In the genomic region with DNA sequence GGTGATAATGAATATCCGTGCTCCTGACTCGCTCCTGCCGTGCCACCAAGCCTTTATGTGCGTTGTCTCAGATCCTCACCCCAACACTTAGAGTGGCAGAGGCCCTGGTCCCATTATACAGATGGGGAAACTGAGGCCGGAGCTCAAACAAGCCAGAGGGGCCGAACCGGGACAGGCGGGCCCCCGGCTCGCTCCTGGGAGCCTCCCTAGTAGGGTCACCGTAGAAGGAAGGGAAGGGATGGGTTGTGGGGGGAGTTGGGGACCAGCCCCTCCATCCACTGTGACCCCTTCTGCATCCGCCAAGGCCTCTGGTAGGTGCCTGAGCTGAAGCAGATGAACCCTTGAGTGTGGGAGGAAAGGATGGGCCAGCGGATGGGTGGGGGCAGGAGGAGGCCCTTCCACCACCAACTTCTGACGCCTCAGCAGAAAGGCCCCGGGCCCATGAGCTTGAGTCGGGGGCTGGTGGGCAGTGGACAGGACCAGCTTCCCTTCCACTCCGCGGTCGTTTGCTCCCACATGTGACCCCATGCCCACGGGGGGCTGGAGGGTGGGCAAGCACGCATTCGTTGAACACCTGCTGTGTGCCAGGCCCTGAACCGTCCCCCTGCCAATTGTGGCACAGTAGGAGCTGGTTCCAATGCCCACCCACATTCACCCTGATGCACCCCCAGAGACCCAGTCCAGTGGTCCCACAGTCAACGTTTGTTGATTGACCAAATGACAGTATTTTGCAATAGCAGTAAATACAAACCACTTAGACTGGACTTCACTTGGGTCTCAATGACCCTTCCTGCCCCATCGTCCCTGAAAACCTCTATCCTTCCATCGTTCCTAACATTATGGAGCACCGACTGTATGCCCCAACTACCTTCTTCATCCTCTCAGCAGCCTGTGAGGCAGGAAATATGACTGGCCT, we compare ENCODE assay signal across 18 cellular contexts. TPM values are rescaled to one million over a fixed set of nuclear protein-coding genes. Genes with fewer than 3 reads are reported as not detected.
A peak's percentile ranks its signal among the peaks of the same experiment; 100 is the strongest.
DNase-seq lines count a peak whose midpoint lies in the region; ATAC-seq and TF ChIP-seq lines count a peak whose summit lies in the region.
"Had no signal": no experiment of that assay in that cellular context is flagged by ENCODE, and none has a peak within 500 bp of the region (broad histone marks: within the 10 kb centered on the region; RNA-seq: fewer than 3 reads in every experiment).

No MANE protein-coding gene starts in this region.

- H3K9me2 ChIP-seq in GM23338 (ENCODE audit: insufficient read depth), result no peaks in the 10 kb centered on the region

- H3K4me1 Mint-ChIP-seq in GM23338 (no peaks in the 10 kb centered on the region; the same call in 2 of the 3 replicates), glutamatergic neuron (ENCODE audit: low read depth, unreplicated experiment) (peaks cover 15% of the 10 kb centered on the region), neural progenitor cell (peaks cover 7% of the 10 kb centered on the region)

- H3K9me3 Mint-ChIP-seq in GM23338, result no peaks in the 10 kb centered on the region; the same call in 2 of the 3 replicates
- peaks cover 6% of the 10 kb centered on the region for H3K9me3 Mint-ChIP-seq in glutamatergic neuron (ENCODE audit: unreplicated experiment)
- H3K9me3 Mint-ChIP-seq in neural progenitor cell, result no peaks in the 10 kb centered on the region

- peaks cover 49% of the 10 kb centered on the region for H3K27me3 Mint-ChIP-seq in GM23338 (ENCODE audit: insufficient read depth, low read depth, poor library complexity)
- H3K27me3 Mint-ChIP-seq in glutamatergic neuron (ENCODE audit: unreplicated experiment), result peaks cover 10% of the 10 kb centered on the region
- H3K27me3 Mint-ChIP-seq in neural progenitor cell (ENCODE audit: insufficient read depth, low read depth), result peaks cover 35% of the 10 kb centered on the region

- no peak overlapping the region for H3K9ac ChIP-seq in HUES6 (ENCODE audit: low read length)
- H3K9ac ChIP-seq in neural progenitor cell, result no peak overlapping the region

- peak overlapping the region; percentile 80; the same call in 1 of the 2 replicates for H2AFZ ChIP-seq in GM23338
- no peak overlapping the region for H2AFZ ChIP-seq in neural progenitor cell (replicated peaks)

- DNase-seq in GM23338 (ENCODE audit: low spot score) (no peak), glutamatergic neuron (no peak), neural progenitor cell (ENCODE audit: low spot score) (no peak), NCI-H1417 treated with DMSO at 0.1 percent for 48 hours (lab: John Stamatoyannopoulos, UW) (no peak), Ammon's horn (ENCODE audit: low spot score) (no peak)
- DNase-seq: ACHN; AML-193; COR-L47; DMS153; HCEC 1CT; NCI-H1930; NCI-H2171 treated with DMSO at 0.1 percent for 48 hours; NCI-H446 treated with DMSO at 0.1 percent for 48 hours; NK-92 treated with Interleukin-12 subunit alpha and Interleukin-12 subunit beta, amount 100 ng/mL, for 24 hours; RPMI8226; SJCRH30 had no signal

- H3K4me1 ChIP-seq in GM23338 (ENCODE audit: insufficient read depth) (no peaks in the 10 kb centered on the region; the same call in 1 of the 2 replicates), HUES6 (ENCODE audit: control insufficient read depth, insufficient read depth, low read length) (no peaks in the 10 kb centered on the region), neural progenitor cell (no peaks in the 10 kb centered on the region)
- H3K4me1 ChIP-seq: SJCRH30 had no signal

- H3K9me3 ChIP-seq in HUES6 (ENCODE audit: control insufficient read depth, insufficient read depth, low read depth, low read length) (no peaks in the 10 kb centered on the region), neural progenitor cell (ENCODE audit: low read depth) (no peaks in the 10 kb centered on the region)
- H3K9me3 ChIP-seq: SJCRH30 had no signal

- H4K20me1 ChIP-seq in GM23338 (replicated peaks; ENCODE audit: insufficient read depth) (no peaks in the 10 kb centered on the region), neural progenitor cell (ENCODE audit: low read depth) (no peaks in the 10 kb centered on the region)

- H3K4me3 Mint-ChIP-seq in GM23338 (peak overlapping the region; percentile 47; the same call in 2 of the 3 replicates), glutamatergic neuron (ENCODE audit: unreplicated experiment) (peak overlapping the region; percentile 68), neural progenitor cell (peak overlapping the region; percentile 71)

- no peaks in the 10 kb centered on the region; the same call in 2 of the 3 replicates for H3K36me3 Mint-ChIP-seq in GM23338 (ENCODE audit: low read depth)
- H3K36me3 Mint-ChIP-seq in glutamatergic neuron (ENCODE audit: unreplicated experiment), result peaks cover 5% of the 10 kb centered on the region
- no peaks in the 10 kb centered on the region for H3K36me3 Mint-ChIP-seq in neural progenitor cell

- H3K27me3 ChIP-seq in GM23338 (ENCODE audit: insufficient read depth) (peaks cover 73% of the 10 kb centered on the region), HUES6 (ENCODE audit: control insufficient read depth, insufficient read depth, low read length) (peaks cover 87% of the 10 kb centered on the region), neural progenitor cell (peaks cover 100% of the 10 kb centered on the region)
- H3K27me3 ChIP-seq: SJCRH30 had no signal

- ATAC-seq in GM23338 (no peak), GM21360 (IDR thresholded peaks at IDR 0.05; ENCODE audit: unreplicated experiment) (no peak)

- no peaks in the 10 kb centered on the region for H3F3A ChIP-seq in GM23338 (replicated peaks; ENCODE audit: low read depth)
- peaks cover 8% of the 10 kb centered on the region for H3F3A ChIP-seq in neural progenitor cell (ENCODE audit: low read depth)

- H3K36me3 ChIP-seq in GM23338 (ENCODE audit: insufficient read depth) (no peaks in the 10 kb centered on the region), HUES6 (ENCODE audit: control insufficient read depth, insufficient read depth, low read length) (no peaks in the 10 kb centered on the region), neural progenitor cell (no peaks in the 10 kb centered on the region)
- H3K36me3 ChIP-seq: SJCRH30 had no signal

- H3K27ac Mint-ChIP-seq in GM23338 (no peak overlapping the region), glutamatergic neuron (ENCODE audit: unreplicated experiment) (no peak overlapping the region), neural progenitor cell (no peak overlapping the region)

- TF ChIP-seq CTCF in GM23338 (conservative IDR thresholded peaks at IDR 0.05; ENCODE audit: low read depth in 2 of 2), result no peak
- no peak for TF ChIP-seq CTCF in glutamatergic neuron (IDR thresholded peaks at IDR 0.05; ENCODE audit: partially characterized antibody, unreplicated experiment)
- TF ChIP-seq CTCF in neural progenitor cell (IDR thresholded peaks at IDR 0.05), result no peak

- H3K4me3 ChIP-seq in GM23338, result peak overlapping the region; percentile 58
- H3K4me3 ChIP-seq in HUES6 (ENCODE audit: low read depth, low read length), result peak overlapping the region; percentile 36; the same call in 1 of the 2 replicates
- H3K4me3 ChIP-seq in neural progenitor cell, result peak overlapping the region; percentile 39
- H3K4me3 ChIP-seq: SJCRH30 had no signal

- H3K27ac ChIP-seq in GM23338 (ENCODE audit: low read depth) (no peak overlapping the region), HUES6 (ENCODE audit: low read depth, low read length) (no peak overlapping the region), neural progenitor cell (no peak overlapping the region)
- H3K27ac ChIP-seq: SJCRH30 had no signal

- H3K4me2 ChIP-seq in GM23338 (peak overlapping the region; percentile 77), neural progenitor cell (peak overlapping the region; percentile 73)

- H3K79me2 ChIP-seq in GM23338 (replicated peaks; ENCODE audit: insufficient read depth) (no peaks in the 10 kb centered on the region), neural progenitor cell (ENCODE audit: low read depth) (no peaks in the 10 kb centered on the region)

TF ChIP-seq in GM23338, 12 proteins besides CTCF, POLR2A, EP300 and RAD21:
- TF ChIP-seq ZNF331 (CRISPR knock-in tag; IDR thresholded peaks at IDR 0.05; ENCODE audit: low read depth) (no peak), ZNF114 (CRISPR knock-in tag; IDR thresholded peaks at IDR 0.05) (no peak)

RNA-seq across cellular contexts. Expression of a gene that starts 24.2 kb away (rescaled TPM):
- 250 and 383 TPM in 2 replicates for total RNA-seq in GM23338 (2014; rRNA removed; shearing (Covaris generic))
- 166 and 186 TPM in 2 replicates for polyA plus RNA-seq in GM23338 (2016; fragmentation: Nextera tagmentation; extraction: Ambion mirVana)
- 249 TPM for total RNA-seq in glutamatergic neuron (ENCODE audit: unreplicated experiment)
- 131 and 332 TPM in 2 replicates for total RNA-seq in neural progenitor cell (ENCODE audit: low replicate concordance)
